ENCODE assay signal across 20 cellular contexts in genomic region chr9:112226091-112226490, GRCh38. TPM values are rescaled to one million over a fixed set of nuclear protein-coding genes. Genes with fewer than 3 reads are reported as not detected.
A peak's percentile ranks its signal among the peaks of the same experiment; 100 is the strongest.
DNase-seq lines count a peak whose midpoint lies in the region; ATAC-seq and TF ChIP-seq lines count a peak whose summit lies in the region.
"Had no signal": no experiment of that assay in that cellular context is flagged by ENCODE, and none has a peak within 500 bp of the region (broad histone marks: within the 10 kb centered on the region; RNA-seq: fewer than 3 reads in every experiment).

No MANE protein-coding gene starts in this region.

- ATAC-seq in natural killer cell (no peak), HG03135 (IDR thresholded peaks at IDR 0.05; ENCODE audit: unreplicated experiment) (no peak)
- no peak for ATAC-seq in natural killer cell treated with Interleukin-12 subunit alpha and Interleukin-12 subunit beta and Interleukin-15 and Interleukin-18, amount 100 ng/mL, for 72 hours
- ATAC-seq in stimulated activated naive B cell treated with anti-CD40 and anti-IgM and Interleukin-4, amounts not matched to agents 10 μg/mL and 1 μg/mL and 100 μg/mL, for 72 hours (replicated peaks) = no peak

- no peaks in the 10 kb centered on the region for H3K27me3 Mint-ChIP-seq in activated naive CD4-positive, alpha-beta T cell treated with anti-CD3 and anti-CD28 coated beads, Interleukin-2, amount 50 U/mL, for 24 hours
- H3K27me3 Mint-ChIP-seq in natural killer cell (ENCODE audit: low read depth in 2 of 2) = no peaks in the 10 kb centered on the region
- no peaks in the 10 kb centered on the region for H3K27me3 Mint-ChIP-seq in natural killer cell treated with Interleukin-12 subunit alpha and Interleukin-12 subunit beta and Interleukin-15 and Interleukin-18, amount 100 ng/mL, for 72 hours
- H3K27me3 Mint-ChIP-seq in endothelial cell (ENCODE audit: unreplicated experiment) = peaks cover 3% of the 10 kb centered on the region
- H3K27me3 Mint-ChIP-seq in stimulated activated naive B cell treated with anti-CD40 and anti-IgM and Interleukin-4, amounts not matched to agents 10 μg/mL and 1 μg/mL and 100 μg/mL, for 72 hours = no peaks in the 10 kb centered on the region
- H3K27me3 Mint-ChIP-seq in immature natural killer cell (ENCODE audit: low read depth in 3 of 3) = peaks cover 0 to 2% (median 0%) of the 10 kb centered on the region in 3 donors
- H3K27me3 Mint-ChIP-seq: CD4-positive, CD25-positive, alpha-beta regulatory T cell; CD8-positive, alpha-beta memory T cell had no signal

- H3K27ac Mint-ChIP-seq in activated naive CD4-positive, alpha-beta T cell treated with anti-CD3 and anti-CD28 coated beads, Interleukin-2, amount 50 U/mL, for 24 hours = peak overlapping the region; percentile 47
- H3K27ac Mint-ChIP-seq in natural killer cell (peak overlapping the region; percentile 40 to 67), endothelial cell (ENCODE audit: unreplicated experiment) (no peak overlapping the region), immature natural killer cell (peak overlapping the region in 3 of 6 donors; percentile 9 to 68 (median 41))
- no peak overlapping the region for H3K27ac Mint-ChIP-seq in natural killer cell treated with Interleukin-12 subunit alpha and Interleukin-12 subunit beta and Interleukin-15 and Interleukin-18, amount 100 ng/mL, for 72 hours
- H3K27ac Mint-ChIP-seq in stimulated activated naive B cell treated with anti-CD40 and anti-IgM and Interleukin-4, amounts not matched to agents 10 μg/mL and 1 μg/mL and 100 μg/mL, for 72 hours = peak overlapping the region; percentile 34
- H3K27ac Mint-ChIP-seq: CD4-positive, CD25-positive, alpha-beta regulatory T cell had no signal

- DNase-seq in activated naive CD4-positive, alpha-beta T cell (lab: John Stamatoyannopoulos, UW) = no peak
- DNase-seq in natural killer cell (no peak), endothelial cell (ENCODE audit: low spot score) (no peak), immature natural killer cell (no peak)
- DNase-seq in natural killer cell treated with Interleukin-12 subunit alpha and Interleukin-12 subunit beta and Interleukin-15 and Interleukin-18, amount 100 ng/mL, for 72 hours (ENCODE audit: low spot score) = no peak
- DNase-seq in stimulated activated naive B cell treated with anti-CD40 and anti-IgM and Interleukin-4, amounts not matched to agents 10 μg/mL and 1 μg/mL and 100 μg/mL, for 72 hours = no peak
- DNase-seq: 8988T; BE2C; C1 segment of cervical spinal cord; CD4-positive, CD25-positive, alpha-beta regulatory T cell; CD8-positive, alpha-beta memory T cell; COR-L47; DMS 273 treated with DMSO at 0.1 percent for 48 hours; DMS53; DND-41; EL; GM23248; IMR-90 had no signal

- intact Hi-C loops in natural killer cell (cut with micrococcal nuclease) = no loop called here

- no peaks in the 10 kb centered on the region for H3K9me3 Mint-ChIP-seq in activated naive CD4-positive, alpha-beta T cell treated with anti-CD3 and anti-CD28 coated beads, Interleukin-2, amount 50 U/mL, for 24 hours
- H3K9me3 Mint-ChIP-seq in natural killer cell (no peaks in the 10 kb centered on the region), endothelial cell (ENCODE audit: unreplicated experiment) (no peaks in the 10 kb centered on the region), immature natural killer cell (no peaks in the 10 kb centered on the region)
- no peaks in the 10 kb centered on the region for H3K9me3 Mint-ChIP-seq in natural killer cell treated with Interleukin-12 subunit alpha and Interleukin-12 subunit beta and Interleukin-15 and Interleukin-18, amount 100 ng/mL, for 72 hours
- H3K9me3 Mint-ChIP-seq in stimulated activated naive B cell treated with anti-CD40 and anti-IgM and Interleukin-4, amounts not matched to agents 10 μg/mL and 1 μg/mL and 100 μg/mL, for 72 hours = no peaks in the 10 kb centered on the region
- H3K9me3 Mint-ChIP-seq: CD8-positive, alpha-beta memory T cell had no signal

- H3K4me3 Mint-ChIP-seq in activated naive CD4-positive, alpha-beta T cell treated with anti-CD3 and anti-CD28 coated beads, Interleukin-2, amount 50 U/mL, for 24 hours = no peak overlapping the region
- H3K4me3 Mint-ChIP-seq in natural killer cell (no peak overlapping the region), endothelial cell (ENCODE audit: unreplicated experiment) (peak overlapping the region; percentile 34), immature natural killer cell (no peak overlapping the region)
- H3K4me3 Mint-ChIP-seq in natural killer cell treated with Interleukin-12 subunit alpha and Interleukin-12 subunit beta and Interleukin-15 and Interleukin-18, amount 100 ng/mL, for 72 hours = no peak overlapping the region
- H3K4me3 Mint-ChIP-seq in stimulated activated naive B cell treated with anti-CD40 and anti-IgM and Interleukin-4, amounts not matched to agents 10 μg/mL and 1 μg/mL and 100 μg/mL, for 72 hours = no peak overlapping the region
- H3K4me3 Mint-ChIP-seq: CD4-positive, CD25-positive, alpha-beta regulatory T cell; CD8-positive, alpha-beta memory T cell had no signal

- TF ChIP-seq CTCF in natural killer cell (IDR thresholded peaks at IDR 0.05) = no peak
- no peak for TF ChIP-seq CTCF in endothelial cell (IDR thresholded peaks at IDR 0.05; ENCODE audit: unreplicated experiment)

- peaks cover 8% of the 10 kb centered on the region for H3K4me1 Mint-ChIP-seq in activated naive CD4-positive, alpha-beta T cell treated with anti-CD3 and anti-CD28 coated beads, Interleukin-2, amount 50 U/mL, for 24 hours
- H3K4me1 Mint-ChIP-seq in natural killer cell = peaks cover 0 to 9% of the 10 kb centered on the region in 2 donors
- H3K4me1 Mint-ChIP-seq in natural killer cell treated with Interleukin-12 subunit alpha and Interleukin-12 subunit beta and Interleukin-15 and Interleukin-18, amount 100 ng/mL, for 72 hours (ENCODE audit: low read depth in 2 of 2) = peaks cover 14 to 17% of the 10 kb centered on the region in 2 donors
- H3K4me1 Mint-ChIP-seq in endothelial cell (ENCODE audit: unreplicated experiment) = no peaks in the 10 kb centered on the region
- peaks cover 3 to 6% of the 10 kb centered on the region in 2 donors for H3K4me1 Mint-ChIP-seq in stimulated activated naive B cell treated with anti-CD40 and anti-IgM and Interleukin-4, amounts not matched to agents 10 μg/mL and 1 μg/mL and 100 μg/mL, for 72 hours
- H3K4me1 Mint-ChIP-seq in immature natural killer cell = peaks cover 0 to 2% of the 10 kb centered on the region in 2 donors

- H3K36me3 Mint-ChIP-seq in activated naive CD4-positive, alpha-beta T cell treated with anti-CD3 and anti-CD28 coated beads, Interleukin-2, amount 50 U/mL, for 24 hours = peaks cover 37% of the 10 kb centered on the region
- H3K36me3 Mint-ChIP-seq in natural killer cell = peaks cover 24% of the 10 kb centered on the region
- H3K36me3 Mint-ChIP-seq in natural killer cell treated with Interleukin-12 subunit alpha and Interleukin-12 subunit beta and Interleukin-15 and Interleukin-18, amount 100 ng/mL, for 72 hours = peaks cover 38% of the 10 kb centered on the region
- peaks cover 29% of the 10 kb centered on the region for H3K36me3 Mint-ChIP-seq in endothelial cell (ENCODE audit: low read depth, unreplicated experiment)
- H3K36me3 Mint-ChIP-seq in stimulated activated naive B cell treated with anti-CD40 and anti-IgM and Interleukin-4, amounts not matched to agents 10 μg/mL and 1 μg/mL and 100 μg/mL, for 72 hours = peaks cover 37 to 47% of the 10 kb centered on the region in 2 donors
- peaks cover 20 to 60% (median 43%) of the 10 kb centered on the region in 3 donors for H3K36me3 Mint-ChIP-seq in immature natural killer cell

RNA-seq across cellular contexts. Expression of gene SUSD1, which starts 51.0 kb away (rescaled TPM):
- total RNA-seq in natural killer cell (10 to 100 TPM; 74.1 to 97.4 (median 86.9) TPM), endothelial cell (ENCODE audit: unreplicated experiment) (5.7 TPM)
- total RNA-seq in natural killer cell treated with Interleukin-12 subunit alpha and Interleukin-12 subunit beta and Interleukin-15 and Interleukin-18, amount 100 ng/mL, for 72 hours = 10 to 100 TPM; 20.0 to 23.4 TPM
- polyA plus RNA-seq in immature natural killer cell = 10 to 100 TPM; 32.3 to 66.8 (median 42.4) TPM

Comparison
In these comparisons a context has a peak if more than half of its experiments do, and no peak if none do; other contexts are left out.
1. H3K27ac Mint-ChIP-seq: peak in activated naive CD4-positive, alpha-beta T cell treated with anti-CD3 and anti-CD28 coated beads, Interleukin-2, amount 50 U/mL, for 24 hours (single experiment), natural killer cell (2 of 2) and stimulated activated naive B cell treated with anti-CD40 and anti-IgM and Interleukin-4, amounts not matched to agents 10 μg/mL and 1 μg/mL and 100 μg/mL, for 72 hours (single experiment); none in natural killer cell treated with Interleukin-12 subunit alpha and Interleukin-12 subunit beta and Interleukin-15 and Interleukin-18, amount 100 ng/mL, for 72 hours (0 of 2) and endothelial cell (single experiment).